Comparison of ENCODE assay signal across 20 cellular contexts in the genomic region with DNA sequence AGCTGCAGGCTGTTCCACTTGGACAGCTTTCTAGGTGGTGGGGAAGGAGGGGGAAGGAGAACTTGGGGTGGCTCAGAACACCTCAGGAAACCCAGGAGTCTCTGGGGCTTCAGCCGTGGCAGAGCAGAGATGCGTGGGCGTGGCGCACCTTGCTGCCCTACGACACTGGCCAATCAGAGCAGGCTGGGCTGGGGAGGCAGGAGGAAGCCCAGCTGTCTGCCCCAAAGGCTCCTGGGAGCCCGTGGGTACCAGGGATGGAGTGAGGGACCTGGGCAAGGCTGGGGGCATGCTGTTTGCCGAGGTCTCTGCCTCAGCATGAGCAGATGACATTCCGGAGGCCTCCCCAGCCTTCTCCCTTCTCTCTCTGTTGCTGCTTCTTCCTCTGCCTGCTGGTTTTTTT.
DNase-seq lines count a peak whose midpoint lies in the region; ATAC-seq, FAIRE-seq and TF ChIP-seq lines count a peak whose summit lies in the region.
"Had no signal": no experiment of that assay in that cellular context is flagged by ENCODE, and none has a peak within 500 bp of the region (broad histone marks: within the 10 kb centered on the region; RNA-seq: fewer than 3 reads in every experiment).

No MANE protein-coding gene starts in this region.

- H2AK5ac ChIP-seq in H1 (ENCODE audit: low read depth, low read length) = no peak overlapping the region

- peaks cover 0 to 8% (median 0%) of the 10 kb centered on the region in 4 experiments; a peak in 4 of 7 replicates for H3K4me1 ChIP-seq in H1 (replicated peaks in 1 of 4; ENCODE audit: control insufficient read depth in 3 of 4, insufficient read depth in 4 of 4, low read length in 3 of 4)
- no peaks in the 10 kb centered on the region for H3K4me1 ChIP-seq in testis

- H4K91ac ChIP-seq in H1 (replicated peaks; ENCODE audit: insufficient read length, low read length) = no peak overlapping the region

- no peaks in the 10 kb centered on the region for H3K27me3 ChIP-seq in H1 (replicated peaks in 1 of 4; ENCODE audit: control insufficient read depth in 3 of 4, extremely low read depth in 1 of 4, insufficient read depth in 3 of 4, low read length in 3 of 4)
- H3K27me3 ChIP-seq in testis = no peaks in the 10 kb centered on the region

- FAIRE-seq in H1 (lab: Jason Lieb, UNC) = no peak
- FAIRE-seq: HepG2 had no signal

- H3K27ac ChIP-seq in H1 (ENCODE audit: low read depth, low read length) (no peak overlapping the region), testis (no peak overlapping the region)

- H3K9me3 ChIP-seq in H1 (ENCODE audit: insufficient read depth in 2 of 2, low read depth in 1 of 2, low read length in 1 of 2) (peaks cover 5 to 8% of the 10 kb centered on the region in 2 experiments; a peak in 2 of 4 replicates), testis (no peaks in the 10 kb centered on the region)

- TF ChIP-seq RAD21 in H1 (IDR thresholded peaks at IDR 0.05 in 1 of 2, conservative IDR thresholded peaks at IDR 0.05 in 1 of 2; ENCODE audit: low read depth in 2 of 2, low read length in 2 of 2) = no peak

- no peak for ATAC-seq in GM19455 (IDR thresholded peaks at IDR 0.05; ENCODE audit: unreplicated experiment)
- ATAC-seq: HepG2 had no signal

- TF ChIP-seq POLR2A in H1 (IDR thresholded peaks at IDR 0.05; ENCODE audit: control extremely low read depth in 1 of 2, low read depth in 2 of 2, low read length in 2 of 2) (no peak), testis (IDR thresholded peaks at IDR 0.05) (no peak)

- H2BK120ac ChIP-seq in H1 (replicated peaks; ENCODE audit: low read depth, low read length) = no peak overlapping the region

- no peak overlapping the region for H3K14ac ChIP-seq in H1 (ENCODE audit: insufficient read length)

- DNase-seq in NCI-H2227 (lab: John Stamatoyannopoulos, UW; ENCODE audit: unreplicated experiment) = peak; percentile 8
- no peak for DNase-seq in NCI-H2227 treated with DMSO at 0.1 percent for 48 hours (lab: John Stamatoyannopoulos, UW)
- peak; percentile 11 for DNase-seq in NCI-H1048 (lab: John Stamatoyannopoulos, UW)
- no peak for DNase-seq in H1 (ENCODE audit: low read depth in 1 of 2, low spot score in 2 of 2)
- DNase-seq in testis = peak; percentile 30
- DNase-seq in GM03348 (ENCODE audit: low spot score) = no peak
- DNase-seq in T-helper 9 cell = no peak
- DNase-seq: 8988T; CD4-positive, CD25-positive, alpha-beta regulatory T cell; DND-41; GDM1; GOT3; NCI-H1417 treated with DMSO at 0.1 percent for 48 hours; NCI-H2029 treated with DMSO at 0.1 percent for 48 hours; NCI-H69; NK-92 treated with Interleukin-12 subunit alpha and Interleukin-12 subunit beta, amount 100 ng/mL, for 24 hours; OCI-M1; RPMI8226 had no signal

- H3K56ac ChIP-seq in H1 (replicated peaks; ENCODE audit: insufficient read length, low read depth, low read length) = no peak overlapping the region

- H4K5ac ChIP-seq in H1 (ENCODE audit: insufficient read length, low read depth, low read length) = no peak overlapping the region

- H3K79me1 ChIP-seq in H1 (ENCODE audit: low read depth, low read length) = no peaks in the 10 kb centered on the region

- no peak overlapping the region for H3K18ac ChIP-seq in H1 (ENCODE audit: extremely low read depth, low read length)

- H2BK12ac ChIP-seq in H1 (ENCODE audit: low read depth, low read length) = peak overlapping the region; percentile 60; the same call in 1 of the 2 replicates

- H4K8ac ChIP-seq in H1 (ENCODE audit: extremely low read depth, insufficient read depth, low read length) = no peak overlapping the region; the same call in 1 of the 2 replicates

- no peak overlapping the region for H2AFZ ChIP-seq in H1 (ENCODE audit: low read length)

- CTCF ChIA-PET in H1 (lab: Charles Lee; ENCODE audit: partially characterized antibody) = interaction anchor here (0.6 to 1.4 kb wide), 2 partner anchors 12 to 453 kb away, joined by 3 read pairs; no protein-coding TSS in a partner anchor

- no peak overlapping the region for H2BK20ac ChIP-seq in H1 (ENCODE audit: low read length)

- no peak overlapping the region for H3K4me3 ChIP-seq in H1 (ENCODE audit: extremely low read depth in 1 of 4, insufficient read depth in 2 of 4, low read depth in 3 of 4, low read length in 4 of 4)
- H3K4me3 ChIP-seq in testis = no peak overlapping the region

- H3K23ac ChIP-seq in H1 (ENCODE audit: insufficient read length) = no peak overlapping the region

- POLR2A ChIA-PET in H1 (lab: Charles Lee; ENCODE audit: partially characterized antibody) = no interaction called here

- no peaks in the 10 kb centered on the region for H3K23me2 ChIP-seq in H1 (ENCODE audit: low read depth, low read length)

- intact Hi-C loops in testis (cut with DNase I; ENCODE audit: low total_unique reads) = no loop called here

- no peak overlapping the region for H2BK15ac ChIP-seq in H1 (ENCODE audit: low read length)

- H3K9ac ChIP-seq in H1 (replicated peaks in 1 of 4; ENCODE audit: extremely low read depth in 1 of 4, low read depth in 3 of 4, low read length in 3 of 4) = no peak overlapping the region

- no peaks in the 10 kb centered on the region for H4K20me1 ChIP-seq in H1 (replicated peaks in 1 of 2; ENCODE audit: control insufficient read depth in 1 of 2, insufficient read depth in 2 of 2, low read length in 2 of 2)

- no peak overlapping the region for H3K4ac ChIP-seq in H1 (replicated peaks; ENCODE audit: insufficient read length, low read depth, low read length)

- H3K4me2 ChIP-seq in H1 (ENCODE audit: insufficient read depth in 1 of 2, low read depth in 2 of 2, low read length in 2 of 2) = no peak overlapping the region

- TF ChIP-seq CTCF in H1 (IDR thresholded peaks at IDR 0.05; ENCODE audit: control extremely low read depth in 1 of 3, insufficient read depth in 1 of 3, low read depth in 1 of 3, low read length in 3 of 3) (no peak), testis (IDR thresholded peaks at IDR 0.05) (no peak)

- no peak for TF ChIP-seq EP300 in H1 (IDR thresholded peaks at IDR 0.05; ENCODE audit: borderline replicate concordance in 1 of 2, low read depth in 2 of 2, low read length in 2 of 2)

- WGBS in H1 (ENCODE audit: extremely low coverage in 1 of 2, insufficient coverage in 1 of 2, insufficient read length in 1 of 2, insufficient replicate concordance in 2 of 2, low coverage in 1 of 2, low lambda C conversion rate in 2 of 2, missing lambda C conversion rate in 1 of 2), 2 experiments = 93% methylated on average over 8 of the region's 8 CpGs; no CpG with 5 or more reads in 1 of the 2 experiments
- WGBS in testis, 2 donors = 42 to 46% methylated on average over 8 of the region's 8 CpGs

- H2BK5ac ChIP-seq in H1 (ENCODE audit: low read depth, low read length) = no peak overlapping the region

- no peaks in the 10 kb centered on the region for H3K79me2 ChIP-seq in H1 (ENCODE audit: control insufficient read depth in 1 of 2, insufficient read depth in 2 of 2, low read length in 2 of 2)

- H3K36me3 ChIP-seq in H1 (ENCODE audit: control insufficient read depth in 2 of 4, insufficient read depth in 4 of 4, low read length in 3 of 4) = no peaks in the 10 kb centered on the region
- H3K36me3 ChIP-seq in testis (ENCODE audit: low read depth, missing control alignments) = no peaks in the 10 kb centered on the region

TF ChIP-seq in H1, 55 proteins besides CTCF, POLR2A, EP300 and RAD21:
- TF ChIP-seq RNF2 (IDR thresholded peaks at IDR 0.05; ENCODE audit: borderline replicate concordance, low read depth, low read length, missing control alignments, poor library complexity, severe bottlenecking) = no peak
- TF ChIP-seq KDM1A (IDR thresholded peaks at IDR 0.05; ENCODE audit: borderline replicate concordance, low read length) = peak; percentile 59; the same call in 1 of the 2 replicates
- TF ChIP-seq CTBP2 (IDR thresholded peaks at IDR 0.05; ENCODE audit: borderline replicate concordance, insufficient read depth, insufficient read length, low read length) = no peak

Comparison
In these comparisons a context has a peak if more than half of its experiments do, and no peak if none do; other contexts are left out.
1. DNase-seq: peak in NCI-H2227 (single experiment), NCI-H1048 (single experiment) and testis (single experiment); none in NCI-H2227 treated with DMSO at 0.1 percent for 48 hours (single experiment), H1 (0 of 2), GM03348 (single experiment) and T-helper 9 cell (single experiment).